In the genomic region with DNA sequence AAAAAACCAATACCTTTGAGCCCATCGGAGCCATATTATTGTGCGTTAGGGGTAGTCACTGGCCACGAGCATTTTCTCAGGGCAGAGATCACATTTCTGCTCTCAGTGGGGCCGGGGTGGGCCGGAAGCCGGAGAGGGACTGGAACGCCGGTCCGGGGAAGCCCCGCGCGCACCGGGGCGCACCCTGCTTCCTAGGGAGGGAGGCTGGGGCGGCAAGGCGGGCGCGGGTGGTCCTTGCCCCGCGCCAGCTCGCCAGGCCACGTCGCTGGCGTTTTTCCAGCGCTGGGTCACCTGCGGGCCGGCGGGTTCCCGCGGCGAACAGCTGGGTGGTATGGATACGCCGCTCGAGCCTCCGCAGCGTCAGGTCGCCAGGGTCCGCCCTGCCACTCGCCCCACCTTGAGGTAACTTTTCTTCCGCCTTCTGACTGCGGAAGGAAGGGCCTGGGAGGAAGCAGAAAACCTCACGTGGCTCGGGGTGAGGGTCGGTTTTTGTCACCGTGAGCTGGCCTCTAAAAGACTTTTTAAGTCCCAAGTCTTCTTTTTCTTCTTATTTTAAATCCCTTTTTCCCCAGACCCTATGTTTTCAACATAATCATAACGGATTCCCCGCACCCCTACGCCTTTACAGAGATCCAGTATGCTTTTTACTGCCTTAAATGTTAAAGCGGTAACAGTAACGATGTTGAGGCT, we compare ENCODE assay signal across 8 cellular contexts. TPM values are rescaled to one million over a fixed set of nuclear protein-coding genes. Genes with fewer than 3 reads are reported as not detected.
DNase-seq lines count a peak whose midpoint lies in the region; ATAC-seq and TF ChIP-seq lines count a peak whose summit lies in the region.

No MANE protein-coding gene starts in this region.

- no peaks in the 10 kb centered on the region for H3K9me3 Mint-ChIP-seq in activated T-cell treated with anti-CD3 and anti-CD28 coated beads, Interleukin-2, amount 50 U/mL, for 72 hours

- no peaks in the 10 kb centered on the region for H3K9me3 ChIP-seq in SK-N-SH
- H3K9me3 ChIP-seq in NT2/D1 (ENCODE audit: insufficient read depth, low read length) = no peaks in the 10 kb centered on the region
- H3K9me3 ChIP-seq in osteoblast (ENCODE audit: low read depth, low read length) = no peaks in the 10 kb centered on the region
- no peaks in the 10 kb centered on the region for H3K9me3 ChIP-seq in thyroid gland

- H3K9ac ChIP-seq in SK-N-SH (no peak overlapping the region), NT2/D1 (ENCODE audit: insufficient read length, low read depth) (peak overlapping the region; percentile 77)

- H3K4me3 ChIP-seq in SK-N-SH (ENCODE audit: low read depth in 2 of 2, low read length in 1 of 2) = no peak overlapping the region
- peak overlapping the region; percentile 42 for H3K4me3 ChIP-seq in NT2/D1 (ENCODE audit: insufficient read length, low read depth)
- H3K4me3 ChIP-seq in fibroblast of villous mesenchyme (ENCODE audit: low read depth, low read length) = peak overlapping the region; percentile 65
- peak overlapping the region; percentile 79 for H3K4me3 ChIP-seq in osteoblast (ENCODE audit: insufficient read depth, low read length)
- H3K4me3 ChIP-seq in thyroid gland (replicated peaks in 1 of 3) = peak overlapping the region; percentile 60 to 83 (median 73)

- H3K27ac ChIP-seq in SK-N-SH (ENCODE audit: low read depth in 2 of 2, low read length in 1 of 2) (no peak overlapping the region), osteoblast (ENCODE audit: low read depth, low read length) (peak overlapping the region; percentile 91), thyroid gland (peak overlapping the region; percentile 73 to 100 (median 99))

- CTCF ChIA-PET in SK-N-SH (lab: Yijun Ruan, JAX) = no interaction called here

- peaks cover 42% of the 10 kb centered on the region for H3K4me1 Mint-ChIP-seq in activated T-cell treated with anti-CD3 and anti-CD28 coated beads, Interleukin-2, amount 50 U/mL, for 72 hours (ENCODE audit: low read depth)

- peaks cover 23% of the 10 kb centered on the region for H3K79me2 ChIP-seq in SK-N-SH (ENCODE audit: insufficient read depth)
- H3K79me2 ChIP-seq in osteoblast (ENCODE audit: insufficient read depth, low read length) = peaks cover 29% of the 10 kb centered on the region

- H2AFZ ChIP-seq in SK-N-SH (ENCODE audit: low read depth) (peak overlapping the region; percentile 13; the same call in 1 of the 2 replicates), osteoblast (ENCODE audit: low read length) (peak overlapping the region; percentile 64)

- peaks cover 14 to 20% of the 10 kb centered on the region in 2 experiments for H3K36me3 ChIP-seq in SK-N-SH (replicated peaks in 1 of 2; ENCODE audit: control insufficient read depth in 1 of 2, insufficient read depth in 2 of 2, low read length in 1 of 2)
- H3K36me3 ChIP-seq in NT2/D1 (ENCODE audit: insufficient read depth, insufficient read length, low read length) = peaks cover 22% of the 10 kb centered on the region
- peaks cover 19% of the 10 kb centered on the region for H3K36me3 ChIP-seq in osteoblast (ENCODE audit: insufficient read depth, low read length)
- H3K36me3 ChIP-seq in thyroid gland = peaks cover 9 to 22% of the 10 kb centered on the region in 2 donors

- TF ChIP-seq CTCF in SK-N-SH (IDR thresholded peaks at IDR 0.05) (no peak), fibroblast of villous mesenchyme (IDR thresholded peaks at IDR 0.05; ENCODE audit: insufficient read depth, low read depth, low read length) (no peak), osteoblast (IDR thresholded peaks at IDR 0.05; ENCODE audit: extremely low read depth, low read depth, low read length) (no peak), thyroid gland (IDR thresholded peaks at IDR 0.05) (no peak)

- peak overlapping the region; percentile 98 for H3K27ac Mint-ChIP-seq in activated T-cell treated with anti-CD3 and anti-CD28 coated beads, Interleukin-2, amount 50 U/mL, for 72 hours

- no peak for TF ChIP-seq RAD21 in SK-N-SH (IDR thresholded peaks at IDR 0.05; ENCODE audit: low read length)

- 84% methylated on average over 21 of the region's 50 CpGs for WGBS in SK-N-SH (ENCODE audit: low lambda C conversion rate)
- WGBS in thyroid gland, 2 donors = 7 to 14% methylated on average over 22 to 44 of the region's 50 CpGs

- POLR2A ChIA-PET in SK-N-SH (lab: Yijun Ruan, JAX) = no interaction called here

- H3K4me2 ChIP-seq in SK-N-SH (no peak overlapping the region), osteoblast (ENCODE audit: insufficient read depth, low read length) (peak overlapping the region; percentile 85)

- H4K20me1 ChIP-seq in SK-N-SH (ENCODE audit: insufficient read depth) = peaks cover 21% of the 10 kb centered on the region
- H4K20me1 ChIP-seq in osteoblast (ENCODE audit: insufficient read depth, low read length) = peaks cover 18% of the 10 kb centered on the region

- no peaks in the 10 kb centered on the region for H3K9me2 ChIP-seq in SK-N-SH

- ATAC-seq in SK-N-SH treated with all-trans-retinoic acid at 6 μM for 48 hours = no peak
- peak; percentile 37 for ATAC-seq in HG03039 (IDR thresholded peaks at IDR 0.05; ENCODE audit: unreplicated experiment)
- ATAC-seq in activated T-cell treated with anti-CD3 and anti-CD28 coated beads, Interleukin-2, amount 50 U/mL, for 72 hours (replicated peaks in 1 of 2) = peak; percentile 48 to 51

- TF ChIP-seq EP300 in SK-N-SH (IDR thresholded peaks at IDR 0.05; ENCODE audit: borderline replicate concordance in 1 of 2, low read depth in 1 of 2, low read length in 1 of 2) = no peak

- no peak for DNase-seq in SK-N-SH
- no peak for DNase-seq in NT2/D1 (ENCODE audit: low read depth, low spot score)
- peak; percentile 84 to 85 for DNase-seq in activated T-cell treated with anti-CD3 and anti-CD28 coated beads, Interleukin-2, amount 50 U/mL, for 72 hours
- DNase-seq in fibroblast of villous mesenchyme (ENCODE audit: low read depth) = peak; percentile 50
- peak; percentile 82 for DNase-seq in osteoblast (ENCODE audit: insufficient read length, low spot score, missing footprints)
- peak; percentile 63 to 66 for DNase-seq in thyroid gland

- TF ChIP-seq POLR2A in thyroid gland (IDR thresholded peaks at IDR 0.05) = peak in 1 of 2 donors; percentile 86

- H3K36me3 Mint-ChIP-seq in activated T-cell treated with anti-CD3 and anti-CD28 coated beads, Interleukin-2, amount 50 U/mL, for 72 hours (ENCODE audit: insufficient read depth in 2 of 2) = peaks cover 21 to 23% of the 10 kb centered on the region in 2 donors

- H3F3A ChIP-seq in SK-N-SH (replicated peaks; ENCODE audit: insufficient read depth) = peaks cover 24% of the 10 kb centered on the region

- intact Hi-C loops in thyroid gland (cut with DNase I) = loop anchor here (10.0 kb wide), 1 partner anchor 51 kb away; no protein-coding TSS in a partner anchor

- H3K4me1 ChIP-seq in SK-N-SH (ENCODE audit: control insufficient read depth in 1 of 2, insufficient read depth in 2 of 2, low read depth in 1 of 2, low read length in 1 of 2) = peaks cover 2 to 5% of the 10 kb centered on the region in 2 experiments; a peak in 2 of 4 replicates
- no peaks in the 10 kb centered on the region for H3K4me1 ChIP-seq in NT2/D1 (ENCODE audit: insufficient read depth, insufficient read length)
- H3K4me1 ChIP-seq in osteoblast (ENCODE audit: insufficient read depth, low read length) = peaks cover 36% of the 10 kb centered on the region
- peaks cover 7 to 19% of the 10 kb centered on the region in 2 donors for H3K4me1 ChIP-seq in thyroid gland

- peak overlapping the region; percentile 96 to 98 for H3K4me3 Mint-ChIP-seq in activated T-cell treated with anti-CD3 and anti-CD28 coated beads, Interleukin-2, amount 50 U/mL, for 72 hours

- no peaks in the 10 kb centered on the region for H3K27me3 Mint-ChIP-seq in activated T-cell treated with anti-CD3 and anti-CD28 coated beads, Interleukin-2, amount 50 U/mL, for 72 hours (ENCODE audit: low read depth)

- no peaks in the 10 kb centered on the region for H3K27me3 ChIP-seq in SK-N-SH (ENCODE audit: insufficient read depth)
- H3K27me3 ChIP-seq in NT2/D1 (ENCODE audit: insufficient read depth, insufficient read length) = no peaks in the 10 kb centered on the region
- H3K27me3 ChIP-seq in osteoblast (ENCODE audit: insufficient read depth, low read length) = no peaks in the 10 kb centered on the region
- H3K27me3 ChIP-seq in thyroid gland = no peaks in the 10 kb centered on the region

TF ChIP-seq in SK-N-SH, 30 proteins besides CTCF, POLR2A, EP300 and RAD21 (continues in another document):
- TF ChIP-seq SMC3 (IDR thresholded peaks at IDR 0.05; ENCODE audit: low read depth, low read length) (no peak), RXRA (IDR thresholded peaks at IDR 0.05; ENCODE audit: borderline replicate concordance, low read depth) (no peak), MEF2A (IDR thresholded peaks at IDR 0.05; ENCODE audit: borderline replicate concordance, low read depth) (no peak), MAX (IDR thresholded peaks at IDR 0.05; ENCODE audit: low read depth) (no peak), RCOR1 (IDR thresholded peaks at IDR 0.05; ENCODE audit: low read length) (no peak), TCF12 (IDR thresholded peaks at IDR 0.05) (no peak)

TF ChIP-seq in SK-N-SH treated with all-trans-retinoic acid at 6 μM for 48 hours, 23 proteins besides CTCF, POLR2A, EP300 and RAD21:
- TF ChIP-seq ZFP30 (CRISPR knock-in tag; IDR thresholded peaks at IDR 0.05) = no peak
- no peak for TF ChIP-seq ZNF565 (CRISPR knock-in tag; conservative IDR thresholded peaks at IDR 0.05; ENCODE audit: low read depth)
- no peak for TF ChIP-seq CSDC2 (CRISPR knock-in tag; IDR thresholded peaks at IDR 0.05)
- TF ChIP-seq POU6F1 (CRISPR knock-in tag; IDR thresholded peaks at IDR 0.05; ENCODE audit: borderline replicate concordance, low read depth) = no peak
- no peak for TF ChIP-seq RARB (CRISPR knock-in tag; IDR thresholded peaks at IDR 0.05)
TF ChIP-seq in SK-N-SH treated with all-trans-retinoic acid at 6 μM for 48 hours: peak in this region for 0.

RNA-seq across cellular contexts. Expression of gene EEF1A1, which starts 2.7 kb away (rescaled TPM):
- 10,787 and 14,148 TPM in 2 replicates for polyA plus RNA-seq in SK-N-SH (2012; rRNA removed)
- 13,584 and 14,065 TPM in 2 replicates for polyA plus RNA-seq in SK-N-SH (2012; cell fraction: cytosol; rRNA removed)
- 2,616 and 4,114 TPM in 2 replicates for polyA plus RNA-seq in SK-N-SH (2012; cell fraction: nucleus; rRNA removed)
- over 10,000 TPM; 15,536 to 16,076 TPM for total RNA-seq in activated T-cell treated with anti-CD3 and anti-CD28 coated beads, Interleukin-2, amount 50 U/mL, for 72 hours
- 14,096 and 18,582 TPM in 2 replicates for total RNA-seq in fibroblast of villous mesenchyme
- 18,909 and 19,513 TPM in 2 replicates for total RNA-seq in osteoblast
- total RNA-seq in thyroid gland = over 10,000 TPM in 2 of 4 donors, 1,000 to 10,000 TPM in 2; 9,141 to 11,705 (median 10,644) TPM

Comparison
In these comparisons a context has a peak if more than half of its experiments do, and no peak if none do; other contexts are left out.
1. DNase-seq: peak in activated T-cell treated with anti-CD3 and anti-CD28 coated beads, Interleukin-2, amount 50 U/mL, for 72 hours (2 of 2), fibroblast of villous mesenchyme (single experiment), osteoblast (single experiment) and thyroid gland (2 of 2); none in SK-N-SH (single experiment) and NT2/D1 (single experiment).
2. H3K27ac ChIP-seq: peak in osteoblast (single experiment) and thyroid gland (3 of 3); none in SK-N-SH (0 of 2).
3. H3K4me3 ChIP-seq: peak in NT2/D1 (single experiment), fibroblast of villous mesenchyme (single experiment), osteoblast (single experiment) and thyroid gland (3 of 3); none in SK-N-SH (0 of 2).